ENCODE assay signal across 17 cellular contexts in genomic region chr2:63820969-63821368, GRCh38. TPM values are rescaled to one million over a fixed set of nuclear protein-coding genes. Genes with fewer than 3 reads are reported as not detected.
DNase-seq lines count a peak whose midpoint lies in the region; ATAC-seq, FAIRE-seq and TF ChIP-seq lines count a peak whose summit lies in the region.
"Had no signal": no experiment of that assay in that cellular context is flagged by ENCODE, and none has a peak within 500 bp of the region (broad histone marks: within the 10 kb centered on the region; RNA-seq: fewer than 3 reads in every experiment).

No MANE protein-coding gene starts in this region.

- DNase-seq in GM12892 (ENCODE audit: insufficient read length) = no peak
- peak; percentile 44 for DNase-seq in NB4 (ENCODE audit: low read depth)
- no peak for DNase-seq in coronary artery (ENCODE audit: low spot score)
- no peak for DNase-seq in psoas muscle
- DNase-seq in NCI-H345 (lab: John Stamatoyannopoulos, UW) = no peak
- DNase-seq in activated naive CD4-positive, alpha-beta T cell treated with anti-CD3 and anti-CD28 coated beads, Interleukin-2, amount 10 ng/mL, durations not matched to agents 7 days and 5 days = no peak
- DNase-seq: CD4-positive, alpha-beta T cell; DMS79; NCI-H1105; NCI-H187 treated with DMSO at 0.1 percent for 48 hours; NCI-H2171; NCI-H774; RPMI8226 had no signal

- peak overlapping the region; percentile 4 to 51 for H3K27ac ChIP-seq in coronary artery
- H3K27ac ChIP-seq in psoas muscle = peak overlapping the region; percentile 51
- H3K27ac ChIP-seq: KMS-11, SJSA1 had no signal

- H3K4me1 ChIP-seq in psoas muscle = peaks cover 15% of the 10 kb centered on the region

- no peaks in the 10 kb centered on the region for H3K9me3 Mint-ChIP-seq in activated naive CD4-positive, alpha-beta T cell treated with anti-CD3 and anti-CD28 coated beads, Interleukin-2, amount 10 ng/mL, durations not matched to agents 7 days and 5 days
- H3K9me3 Mint-ChIP-seq: CD4-positive, alpha-beta T cell had no signal

- no peaks in the 10 kb centered on the region for H3K4me1 Mint-ChIP-seq in activated naive CD4-positive, alpha-beta T cell treated with anti-CD3 and anti-CD28 coated beads, Interleukin-2, amount 10 ng/mL, durations not matched to agents 7 days and 5 days

- peak; percentile 50 to 77 (median 66) for ATAC-seq in psoas muscle
- no peak for ATAC-seq in HG02798 (IDR thresholded peaks at IDR 0.05; ENCODE audit: poor library complexity, unreplicated experiment)

- H3K27me3 Mint-ChIP-seq in activated naive CD4-positive, alpha-beta T cell treated with anti-CD3 and anti-CD28 coated beads, Interleukin-2, amount 10 ng/mL, durations not matched to agents 7 days and 5 days = peaks cover 17% of the 10 kb centered on the region
- H3K27me3 Mint-ChIP-seq: B cell had no signal

- H3K27me3 ChIP-seq in psoas muscle (ENCODE audit: insufficient read depth in 3 of 3, low read length in 2 of 3) = no peaks in the 10 kb centered on the region
- H3K27me3 ChIP-seq: SJSA1 had no signal

- no peak overlapping the region for H3K27ac Mint-ChIP-seq in activated naive CD4-positive, alpha-beta T cell treated with anti-CD3 and anti-CD28 coated beads, Interleukin-2, amount 10 ng/mL, durations not matched to agents 7 days and 5 days
- H3K27ac Mint-ChIP-seq: B cell; CD4-positive, alpha-beta T cell had no signal

- WGBS in psoas muscle, 3 donors = 68 to 76% (median 75%) methylated on average over 1 of the region's 1 CpG

- H3K4me3 ChIP-seq in NB4 (ENCODE audit: low read depth, low read length) (no peak overlapping the region), coronary artery (no peak overlapping the region), psoas muscle (no peak overlapping the region)
- H3K4me3 ChIP-seq: SJSA1 had no signal

- FAIRE-seq in GM12892 (lab: Jason Lieb, UNC) = peak; percentile 9

- H3K36me3 Mint-ChIP-seq in activated naive CD4-positive, alpha-beta T cell treated with anti-CD3 and anti-CD28 coated beads, Interleukin-2, amount 10 ng/mL, durations not matched to agents 7 days and 5 days = no peaks in the 10 kb centered on the region

- H3K4me3 Mint-ChIP-seq in activated naive CD4-positive, alpha-beta T cell treated with anti-CD3 and anti-CD28 coated beads, Interleukin-2, amount 10 ng/mL, durations not matched to agents 7 days and 5 days = no peak overlapping the region
- H3K4me3 Mint-ChIP-seq: B cell; CD4-positive, alpha-beta T cell had no signal

- CTCF ChIA-PET in activated naive CD4-positive, alpha-beta T cell treated with anti-CD3 and anti-CD28 coated beads, Interleukin-2, amount 10 ng/mL, durations not matched to agents 7 days and 5 days (lab: Charles Lee) = no interaction called here

- TF ChIP-seq POLR2A in GM12892 (IDR thresholded peaks at IDR 0.05; ENCODE audit: low read depth, low read length) (no peak), NB4 (IDR thresholded peaks at IDR 0.05; ENCODE audit: extremely low read depth, insufficient read length) (no peak)

- TF ChIP-seq CTCF in NB4 (IDR thresholded peaks at IDR 0.05; ENCODE audit: low read depth, low read length) (no peak), coronary artery (IDR thresholded peaks at IDR 0.05) (no peak), psoas muscle (IDR thresholded peaks at IDR 0.05) (no peak)

- no peaks in the 10 kb centered on the region for H3K9me3 ChIP-seq in psoas muscle
- H3K9me3 ChIP-seq: SJSA1 had no signal

- intact Hi-C loops in psoas muscle (cut with DNase I) = no loop called here

- H3K36me3 ChIP-seq in psoas muscle (ENCODE audit: insufficient read depth in 1 of 2, low read depth in 1 of 2) = no peaks in the 10 kb centered on the region
- H3K36me3 ChIP-seq: SJSA1 had no signal

RNA-seq across cellular contexts. Expression of gene UGP2, which starts 20.7 kb away (rescaled TPM):
- polyA plus RNA-seq in GM12892 (2012; ENCODE audit: missing spikeins) = 77.5 TPM
- total RNA-seq in psoas muscle = 100 to 1,000 TPM; 402 to 903 (median 596) TPM
- polyA plus RNA-seq in psoas muscle = 100 to 1,000 TPM; 391 to 656 (median 520) TPM
